ENCODE assay signal across 33 cellular contexts in genomic region chr16:88400186-88400585, GRCh38.
"Had no signal": no experiment of that assay in that cellular context is flagged by ENCODE, and none has a peak within 500 bp of the region (broad histone marks: within the 10 kb centered on the region; RNA-seq: fewer than 3 reads in every experiment).

No MANE protein-coding gene starts in this region.

- ATAC-seq: activated CD4-positive, alpha-beta T cell treated with anti-CD3 and anti-CD28 coated beads for 36 hours; activated CD4-positive, CD25-positive, alpha-beta regulatory T cell treated with anti-CD3 and anti-CD28 coated beads, Interleukin-2, amount 50 U/mL, for 24 hours; activated CD8-positive, alpha-beta memory T cell treated with anti-CD3 and anti-CD28 coated beads, Interleukin-2, amount 10 ng/mL, durations not matched to agents 7 days and 5 days; activated CD8-positive, alpha-beta T cell treated with anti-CD3 and anti-CD28 coated beads, Interleukin-2, amount 10 ng/mL, durations not matched to agents 7 days and 5 days; body of pancreas; WTC11 had no signal

- FAIRE-seq: astrocyte, TTC549 had no signal

- H3K4me1 ChIP-seq: adrenal gland, body of pancreas, breast epithelium had no signal

- H3K27ac ChIP-seq: adrenal gland, body of pancreas, brain microvascular endothelial cell, breast epithelium, WERI-Rb-1 had no signal

- H3K36me3 ChIP-seq: adrenal gland, breast epithelium, WERI-Rb-1 had no signal

- H3K9me3 ChIP-seq: adrenal gland, body of pancreas, breast epithelium had no signal

- H3K27me3 ChIP-seq: adrenal gland, body of pancreas, brain microvascular endothelial cell, breast epithelium had no signal

- DNase-seq: activated CD4-positive, alpha-beta memory T cell treated with anti-CD3 and anti-CD28 coated beads, Interleukin-2, amount 10 ng/mL, durations not matched to agents 7 days and 5 days; activated CD4-positive, alpha-beta T cell treated with anti-CD3 and anti-CD28 coated beads for 1 hour; activated CD4-positive, alpha-beta T cell treated with anti-CD3 and anti-CD28 coated beads for 36 hours; activated CD4-positive, alpha-beta T cell treated with anti-CD3 and anti-CD28 coated beads for 48 hours; activated CD4-positive, alpha-beta T cell treated with anti-CD3 and anti-CD28 coated beads, Interleukin-2, amount 10 ng/mL, durations not matched to agents 7 days and 5 days; activated CD4-positive, alpha-beta T cell treated with anti-CD3 and anti-CD28 coated beads, Interleukin-2, amount 50 U/mL, for 48 hours; activated CD4-positive, CD25-positive, alpha-beta regulatory T cell; activated CD8-positive, alpha-beta memory T cell treated with anti-CD3 and anti-CD28 coated beads for 24 hours; activated CD8-positive, alpha-beta memory T cell treated with anti-CD3 and anti-CD28 coated beads, Interleukin-2, amount 10 ng/mL, durations not matched to agents 7 days and 5 days; activated CD8-positive, alpha-beta memory T cell treated with anti-CD3 and anti-CD28 coated beads, Interleukin-2, amount 50 U/mL, for 48 hours; activated CD8-positive, alpha-beta T cell treated with anti-CD3 and anti-CD28 coated beads, Interleukin-2, amount 10 ng/mL, durations not matched to agents 7 days and 5 days; activated effector memory CD4-positive, alpha-beta T cell treated with Interleukin-2 at 50 U/mL for 16 hours; activated gamma-delta T cell; activated naive CD4-positive, alpha-beta T cell treated with anti-CD3 and anti-CD28 coated beads, Interleukin-2, amount 10 ng/mL, durations not matched to agents 7 days and 5 days; activated naive CD4-positive, alpha-beta T cell treated with Interleukin-2 at 50 U/mL for 16 hours; activated naive CD8-positive, alpha-beta T cell treated with anti-CD3 and anti-CD28 coated beads, Interleukin-2, amount 10 ng/mL, durations not matched to agents 7 days and 5 days; activated T-cell treated with anti-CD3 and anti-CD28 coated beads, Interleukin-2, amount 50 U/mL, for 24 hours; activated T-cell treated with anti-CD3 and anti-CD28 coated beads, Interleukin-2, amount 50 U/mL, for 48 hours; adrenal gland; amniotic stem cell; aorta; body of pancreas; brain microvascular endothelial cell; central memory CD4-positive, alpha-beta T cell; T-helper 1 cell; T-helper 2 cell; T-helper 9 cell; WERI-Rb-1 had no signal

- H3K4me3 ChIP-seq: adrenal gland, body of pancreas, breast epithelium had no signal
